Comparison of ENCODE assay signal across 28 cellular contexts in the genomic region with DNA sequence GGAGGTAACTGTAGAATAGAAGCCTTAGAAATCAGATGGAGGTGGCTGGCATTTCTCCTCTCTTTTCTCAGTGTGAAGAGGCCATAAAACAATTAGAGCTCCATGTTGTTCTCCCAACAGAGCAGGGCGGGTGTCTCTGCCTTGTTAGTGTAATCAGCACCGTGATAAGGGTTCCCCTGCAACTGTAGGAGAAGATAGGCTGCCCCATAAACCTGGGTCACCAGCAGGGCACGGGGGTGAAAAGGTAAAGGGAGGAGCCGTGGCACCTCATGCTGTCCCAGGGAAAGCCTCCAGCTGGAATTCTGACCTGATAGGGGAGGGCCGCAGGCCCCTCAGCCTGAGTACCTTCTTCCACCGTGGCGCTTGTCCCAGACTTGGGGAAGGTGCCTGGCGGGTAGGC.
DNase-seq lines count a peak whose midpoint lies in the region; FAIRE-seq and TF ChIP-seq lines count a peak whose summit lies in the region.
"Had no signal": no experiment of that assay in that cellular context is flagged by ENCODE, and none has a peak within 500 bp of the region (broad histone marks: within the 10 kb centered on the region; RNA-seq: fewer than 3 reads in every experiment).

No MANE protein-coding gene starts in this region.

- H4K8ac ChIP-seq in H1 (ENCODE audit: extremely low read depth, insufficient read depth, low read length) (no peak overlapping the region), neuronal stem cell (ENCODE audit: low read depth, low read length) (no peak overlapping the region)

- no peak overlapping the region for H3K4me3 Mint-ChIP-seq in osteocyte (ENCODE audit: unreplicated experiment)
- H3K4me3 Mint-ChIP-seq: activated naive CD8-positive, alpha-beta T cell treated with anti-CD3 and anti-CD28 coated beads for 36 hours; naive thymus-derived CD8-positive, alpha-beta T cell had no signal

- peak overlapping the region; percentile 36 for H3K27ac ChIP-seq in HUES48 (ENCODE audit: low read depth, low read length)
- H3K27ac ChIP-seq in H1 (ENCODE audit: low read depth, low read length) = no peak overlapping the region
- H3K27ac ChIP-seq in neuronal stem cell (replicated peaks; ENCODE audit: low read length) = no peak overlapping the region
- H3K27ac ChIP-seq in SJCRH30 = no peak overlapping the region
- H3K27ac ChIP-seq: esophagus muscularis mucosa, heart right ventricle, skin epidermis, stomach, tibial artery had no signal

- H3K36me3 ChIP-seq in HUES48 (ENCODE audit: control insufficient read depth, insufficient read depth, low read length) (no peaks in the 10 kb centered on the region), H1 (ENCODE audit: control insufficient read depth in 2 of 4, insufficient read depth in 4 of 4, low read length in 3 of 4) (no peaks in the 10 kb centered on the region), neuronal stem cell (replicated peaks in 1 of 2; ENCODE audit: control insufficient read depth in 2 of 2, insufficient read depth in 2 of 2, low read length in 2 of 2) (no peaks in the 10 kb centered on the region), SJCRH30 (no peaks in the 10 kb centered on the region)
- H3K36me3 ChIP-seq: esophagus muscularis mucosa, heart right ventricle, stomach, tibial artery had no signal

- H4K91ac ChIP-seq in H1 (replicated peaks; ENCODE audit: insufficient read length, low read length) (peak overlapping the region; percentile 84), neuronal stem cell (ENCODE audit: low read depth, low read length, poor library complexity) (no peak overlapping the region)

- TF ChIP-seq CTCF in H1 (IDR thresholded peaks at IDR 0.05; ENCODE audit: control extremely low read depth in 1 of 3, insufficient read depth in 1 of 3, low read depth in 1 of 3, low read length in 3 of 3) (no peak), osteocyte (IDR thresholded peaks at IDR 0.05) (no peak)

- no peak for DNase-seq in GM12891 (ENCODE audit: insufficient read length, low spot score)
- no peak for DNase-seq in H1 (ENCODE audit: low read depth in 1 of 2, low spot score in 2 of 2)
- no peak for DNase-seq in neuronal stem cell (ENCODE audit: low spot score)
- DNase-seq in NOMO-1 (lab: John Stamatoyannopoulos, UW; ENCODE audit: unreplicated experiment in 2 of 2) = no peak
- no peak for DNase-seq in SJCRH30
- no peak for DNase-seq in osteocyte (ENCODE audit: extremely low spot score, unreplicated experiment)
- DNase-seq: activated CD8-positive, alpha-beta T cell treated with anti-CD3 and anti-CD28 coated beads, Interleukin-2, amount 10 ng/mL, durations not matched to agents 7 days and 5 days; activated naive CD8-positive, alpha-beta T cell treated with anti-CD3 and anti-CD28 coated beads for 36 hours; activated T-cell treated with anti-CD3 and anti-CD28 coated beads for 4 hours; aorta; COR-L47; cortex of kidney; DND-41; heart right ventricle; KBM-7; naive thymus-derived CD8-positive, alpha-beta T cell; NCI-H2081; NCI-H2227 treated with DMSO at 0.1 percent for 48 hours; RPMI8226; stimulated activated CD4-positive, alpha-beta T cell treated with anti-CD3 and anti-CD28 coated beads, Interleukin-1b, Interleukin-23, amount 100 ng/mL, for 48 hours; stomach; T-helper 1 cell; tibial artery had no signal

- H4K5ac ChIP-seq in H1 (ENCODE audit: insufficient read length, low read depth, low read length) = no peak overlapping the region

- FAIRE-seq in GM12891 (lab: Jason Lieb, UNC) = peak; percentile 38
- no peak for FAIRE-seq in H1 (lab: Jason Lieb, UNC)
- FAIRE-seq: H54, TTC549 had no signal

- H3K36me3 Mint-ChIP-seq in osteocyte (ENCODE audit: unreplicated experiment) = no peaks in the 10 kb centered on the region
- H3K36me3 Mint-ChIP-seq: activated naive CD8-positive, alpha-beta T cell treated with anti-CD3 and anti-CD28 coated beads for 36 hours; naive thymus-derived CD8-positive, alpha-beta T cell had no signal

- H3K4ac ChIP-seq in H1 (replicated peaks; ENCODE audit: insufficient read length, low read depth, low read length) = no peak overlapping the region
- no peak overlapping the region for H3K4ac ChIP-seq in neuronal stem cell (ENCODE audit: low read length)

- H3K27me3 Mint-ChIP-seq in osteocyte (ENCODE audit: unreplicated experiment) = peaks cover 13% of the 10 kb centered on the region

- H3K4me1 ChIP-seq in HUES48 (ENCODE audit: control insufficient read depth, insufficient read depth, low read length) (peaks cover 20% of the 10 kb centered on the region), H1 (replicated peaks in 1 of 4; ENCODE audit: control insufficient read depth in 3 of 4, insufficient read depth in 4 of 4, low read length in 3 of 4) (peaks cover 7 to 20% (median 12%) of the 10 kb centered on the region in 4 experiments; a peak in 6 of 7 replicates), neuronal stem cell (ENCODE audit: control insufficient read depth in 2 of 2, insufficient read depth in 1 of 2, low read depth in 1 of 2, low read length in 2 of 2) (peaks cover 0 to 10% of the 10 kb centered on the region in 2 donors), SJCRH30 (no peaks in the 10 kb centered on the region)
- H3K4me1 ChIP-seq: esophagus muscularis mucosa, stomach, tibial artery had no signal

- H2BK5ac ChIP-seq in H1 (ENCODE audit: low read depth, low read length) = no peak overlapping the region
- H2BK5ac ChIP-seq in neuronal stem cell (ENCODE audit: low read length) = peak overlapping the region; percentile 20

- no peaks in the 10 kb centered on the region for H4K20me1 ChIP-seq in H1 (replicated peaks in 1 of 2; ENCODE audit: control insufficient read depth in 1 of 2, insufficient read depth in 2 of 2, low read length in 2 of 2)

- TF ChIP-seq RAD21 in H1 (IDR thresholded peaks at IDR 0.05 in 1 of 2, conservative IDR thresholded peaks at IDR 0.05 in 1 of 2; ENCODE audit: low read depth in 2 of 2, low read length in 2 of 2) = no peak

- WGBS in H1 (ENCODE audit: extremely low coverage in 1 of 2, insufficient coverage in 1 of 2, insufficient read length in 1 of 2, insufficient replicate concordance in 2 of 2, low coverage in 1 of 2, low lambda C conversion rate in 2 of 2, missing lambda C conversion rate in 1 of 2), 2 experiments = 83% methylated on average over 8 of the region's 8 CpGs; no CpG with 5 or more reads in 1 of the 2 experiments
- WGBS in neuronal stem cell (ENCODE audit: extremely low coverage in 2 of 2, insufficient read length in 2 of 2, insufficient replicate concordance in 1 of 2), 2 donors = no CpG with 5 or more reads among the region's 8 CpGs

- H3K27me3 ChIP-seq in HUES48 (ENCODE audit: control insufficient read depth, insufficient read depth, low read length) = no peaks in the 10 kb centered on the region
- no peaks in the 10 kb centered on the region for H3K27me3 ChIP-seq in H1 (replicated peaks in 1 of 4; ENCODE audit: control insufficient read depth in 3 of 4, extremely low read depth in 1 of 4, insufficient read depth in 3 of 4, low read length in 3 of 4)
- peaks cover 0 to 4% (median 0%) of the 10 kb centered on the region in 3 experiments for H3K27me3 ChIP-seq in neuronal stem cell (ENCODE audit: control insufficient read depth in 3 of 3, insufficient read depth in 3 of 3, low read depth in 1 of 3, low read length in 3 of 3)
- no peaks in the 10 kb centered on the region for H3K27me3 ChIP-seq in SJCRH30

- TF ChIP-seq EP300 in H1 (IDR thresholded peaks at IDR 0.05; ENCODE audit: borderline replicate concordance in 1 of 2, low read depth in 2 of 2, low read length in 2 of 2) = no peak

- H2AK5ac ChIP-seq in H1 (ENCODE audit: low read depth, low read length) (no peak overlapping the region), neuronal stem cell (ENCODE audit: low read depth, low read length) (peak overlapping the region; percentile 25)

- H3K23ac ChIP-seq in H1 (ENCODE audit: insufficient read length) = no peak overlapping the region
- H3K23ac ChIP-seq in neuronal stem cell (ENCODE audit: low read depth, low read length, poor library complexity) = no peak overlapping the region

- no peak overlapping the region for H3K56ac ChIP-seq in H1 (replicated peaks; ENCODE audit: insufficient read length, low read depth, low read length)

- POLR2A ChIA-PET in H1 (lab: Charles Lee; ENCODE audit: partially characterized antibody) = no interaction called here

- H3K18ac ChIP-seq in H1 (ENCODE audit: extremely low read depth, low read length) = 0 out of 2 replicates have a peak overlapping the region, but pooled peaks have one; percentile 78
- H3K18ac ChIP-seq in neuronal stem cell (ENCODE audit: low read length) = peak overlapping the region; percentile 68

- H3K9ac ChIP-seq in HUES48 (ENCODE audit: low read depth, low read length) (no peak overlapping the region), H1 (replicated peaks in 1 of 4; ENCODE audit: extremely low read depth in 1 of 4, low read depth in 3 of 4, low read length in 3 of 4) (no peak overlapping the region), neuronal stem cell (ENCODE audit: low read depth, low read length, poor library complexity) (no peak overlapping the region)

- H3K79me1 ChIP-seq in H1 (ENCODE audit: low read depth, low read length) = no peaks in the 10 kb centered on the region
- H3K79me1 ChIP-seq in neuronal stem cell (ENCODE audit: low read depth, low read length) = no peaks in the 10 kb centered on the region

- no peak overlapping the region for H3K27ac Mint-ChIP-seq in osteocyte (ENCODE audit: unreplicated experiment)
- H3K27ac Mint-ChIP-seq: activated naive CD8-positive, alpha-beta T cell treated with anti-CD3 and anti-CD28 coated beads for 36 hours; naive thymus-derived CD8-positive, alpha-beta T cell had no signal

- no peak for TF ChIP-seq POLR2A in GM12891 (IDR thresholded peaks at IDR 0.05; ENCODE audit: low read depth, low read length)
- no peak for TF ChIP-seq POLR2A in H1 (IDR thresholded peaks at IDR 0.05; ENCODE audit: control extremely low read depth in 1 of 2, low read depth in 2 of 2, low read length in 2 of 2)

- 0 out of 2 replicates have a peak overlapping the region, but pooled peaks have one; percentile 76 for H2BK15ac ChIP-seq in H1 (ENCODE audit: low read length)
- no peak overlapping the region for H2BK15ac ChIP-seq in neuronal stem cell (ENCODE audit: low read length)

- no peak overlapping the region for H2AFZ ChIP-seq in H1 (ENCODE audit: low read length)
- no peak overlapping the region for H2AFZ ChIP-seq in neuronal stem cell (ENCODE audit: low read length)

- H3K14ac ChIP-seq in H1 (ENCODE audit: insufficient read length) (no peak overlapping the region), neuronal stem cell (ENCODE audit: low read length) (no peak overlapping the region)

- CTCF ChIA-PET in H1 (lab: Charles Lee; ENCODE audit: partially characterized antibody) = interaction anchor here (0.8 to 1.3 kb wide), 3 partner anchors 16 to 293 kb away, joined by 3 to 6 read pairs (median 3); no protein-coding TSS in a partner anchor

- peak overlapping the region; percentile 22 to 30; a peak in 1 of 4 replicates for H3K4me2 ChIP-seq in H1 (ENCODE audit: insufficient read depth in 1 of 2, low read depth in 2 of 2, low read length in 2 of 2)
- H3K4me2 ChIP-seq in neuronal stem cell (ENCODE audit: insufficient read depth, low read length, poor library complexity, severe bottlenecking) = no peak overlapping the region

- H3K4me1 Mint-ChIP-seq in osteocyte (ENCODE audit: unreplicated experiment) = no peaks in the 10 kb centered on the region

- H3K4me3 ChIP-seq in HUES48 (ENCODE audit: low read depth, low read length) = no peak overlapping the region
- H3K4me3 ChIP-seq in H1 (ENCODE audit: extremely low read depth in 1 of 4, insufficient read depth in 2 of 4, low read depth in 3 of 4, low read length in 4 of 4) = no peak overlapping the region
- H3K4me3 ChIP-seq in neuronal stem cell (ENCODE audit: low read length in 2 of 2) = no peak overlapping the region
- H3K4me3 ChIP-seq in SJCRH30 = no peak overlapping the region
- H3K4me3 ChIP-seq: esophagus muscularis mucosa, heart right ventricle, skin epidermis, stomach, tibial artery had no signal

- peak overlapping the region; percentile 43; the same call in 1 of the 2 replicates for H2BK20ac ChIP-seq in H1 (ENCODE audit: low read length)

- H3K23me2 ChIP-seq in H1 (ENCODE audit: low read depth, low read length) = no peaks in the 10 kb centered on the region

- peaks cover 7% of the 10 kb centered on the region for H3K9me3 Mint-ChIP-seq in osteocyte (ENCODE audit: unreplicated experiment)
- H3K9me3 Mint-ChIP-seq: activated naive CD8-positive, alpha-beta T cell treated with anti-CD3 and anti-CD28 coated beads for 36 hours; naive thymus-derived CD8-positive, alpha-beta T cell had no signal

- no peaks in the 10 kb centered on the region for H3K79me2 ChIP-seq in H1 (ENCODE audit: control insufficient read depth in 1 of 2, insufficient read depth in 2 of 2, low read length in 2 of 2)

- H3K9me3 ChIP-seq in HUES48 (ENCODE audit: control insufficient read depth, insufficient read depth, low read length) = no peaks in the 10 kb centered on the region
- no peaks in the 10 kb centered on the region for H3K9me3 ChIP-seq in H1 (ENCODE audit: insufficient read depth in 2 of 2, low read depth in 1 of 2, low read length in 1 of 2)
- H3K9me3 ChIP-seq in neuronal stem cell (replicated peaks in 1 of 2; ENCODE audit: control insufficient read depth in 2 of 2, insufficient read depth in 1 of 2, low read depth in 1 of 2, low read length in 2 of 2) = no peaks in the 10 kb centered on the region
- H3K9me3 ChIP-seq in SJCRH30 (replicated peaks) = no peaks in the 10 kb centered on the region
- H3K9me3 ChIP-seq: esophagus muscularis mucosa, heart right ventricle, stomach, tibial artery had no signal

- peak overlapping the region; percentile 13 for H2BK120ac ChIP-seq in H1 (replicated peaks; ENCODE audit: low read depth, low read length)
- no peak overlapping the region for H2BK120ac ChIP-seq in neuronal stem cell (ENCODE audit: low read depth, low read length)

- H2BK12ac ChIP-seq in H1 (ENCODE audit: low read depth, low read length) (peak overlapping the region; percentile 35; the same call in 1 of the 2 replicates), neuronal stem cell (ENCODE audit: low read length) (no peak overlapping the region)
